16 cellular contexts compared by ENCODE assay signal in genomic region chr10:125795111-125795510, GRCh38. TPM values are rescaled to one million over a fixed set of nuclear protein-coding genes. Genes with fewer than 3 reads are reported as not detected.
DNase-seq lines count a peak whose midpoint lies in the region; ATAC-seq, FAIRE-seq and TF ChIP-seq lines count a peak whose summit lies in the region.
"Had no signal": no experiment of that assay in that cellular context is flagged by ENCODE, and none has a peak within 500 bp of the region (broad histone marks: within the 10 kb centered on the region; RNA-seq: fewer than 3 reads in every experiment).

No MANE protein-coding gene starts in this region.

- intact Hi-C loops in uterus (cut with DNase I; ENCODE audit: low total_unique reads) = no loop called here

- H3K36me3 ChIP-seq in uterus = no peaks in the 10 kb centered on the region

- no peaks in the 10 kb centered on the region for H3K9me3 ChIP-seq in uterus
- H3K9me3 ChIP-seq: right lobe of liver had no signal

- no peak overlapping the region for H3K4me3 Mint-ChIP-seq in stimulated activated memory B cell treated with anti-CD40 and anti-IgM and Interleukin-4, amounts not matched to agents 10 μg/mL and 1 μg/mL and 100 μg/mL, for 72 hours

- peaks cover 73% of the 10 kb centered on the region for H3K36me3 Mint-ChIP-seq in stimulated activated memory B cell treated with anti-CD40 and anti-IgM and Interleukin-4, amounts not matched to agents 10 μg/mL and 1 μg/mL and 100 μg/mL, for 72 hours

- H3K27me3 ChIP-seq in layer of hippocampus (ENCODE audit: control insufficient read depth, insufficient read depth, low read length) (no peaks in the 10 kb centered on the region), uterus (no peaks in the 10 kb centered on the region)
- H3K27me3 ChIP-seq: right lobe of liver had no signal

- no peak for FAIRE-seq in HTR-8/SVneo (lab: Jason Lieb, UNC)
- FAIRE-seq: TTC549 had no signal

- no peak for ATAC-seq in stimulated activated memory B cell treated with anti-CD40 and anti-IgM and Interleukin-4, amounts not matched to agents 10 μg/mL and 1 μg/mL and 100 μg/mL, for 72 hours
- no peak for ATAC-seq in GM18505 (IDR thresholded peaks at IDR 0.05; ENCODE audit: unreplicated experiment)
- ATAC-seq: right lobe of liver had no signal

- no peaks in the 10 kb centered on the region for H3K4me1 Mint-ChIP-seq in stimulated activated memory B cell treated with anti-CD40 and anti-IgM and Interleukin-4, amounts not matched to agents 10 μg/mL and 1 μg/mL and 100 μg/mL, for 72 hours

- DNase-seq in fibroblast of the aortic adventitia (ENCODE audit: low read depth) (peak; percentile 10), superior temporal gyrus (ENCODE audit: extremely low spot score) (peak; percentile 93), uterus (no peak), HTR-8/SVneo (ENCODE audit: insufficient read length, low spot score) (no peak)
- DNase-seq: activated CD4-positive, alpha-beta T cell treated with anti-CD3 and anti-CD28 coated beads for 4 hours; central memory CD4-positive, alpha-beta T cell; NCI-H1048; NCI-H2029 treated with DMSO at 0.1 percent for 48 hours; right lobe of liver; stimulated activated naive CD4-positive, alpha-beta T cell treated with Interleukin-2 at 50 U/mL for 16 hours had no signal

- TF ChIP-seq POLR2A in uterus (IDR thresholded peaks at IDR 0.05) (no peak), GM18505 (IDR thresholded peaks at IDR 0.05; ENCODE audit: borderline replicate concordance, extremely low read depth, insufficient read depth, insufficient read length) (no peak)

- no peaks in the 10 kb centered on the region for H3K4me1 ChIP-seq in uterus
- H3K4me1 ChIP-seq: right lobe of liver had no signal

- no peaks in the 10 kb centered on the region for H3K27me3 Mint-ChIP-seq in stimulated activated memory B cell treated with anti-CD40 and anti-IgM and Interleukin-4, amounts not matched to agents 10 μg/mL and 1 μg/mL and 100 μg/mL, for 72 hours

- H3K9me3 Mint-ChIP-seq in stimulated activated memory B cell treated with anti-CD40 and anti-IgM and Interleukin-4, amounts not matched to agents 10 μg/mL and 1 μg/mL and 100 μg/mL, for 72 hours = no peaks in the 10 kb centered on the region

- H3K4me3 ChIP-seq in fibroblast of the aortic adventitia (ENCODE audit: low read depth, low read length) (no peak overlapping the region), uterus (no peak overlapping the region)
- H3K4me3 ChIP-seq: right lobe of liver had no signal

- no peak overlapping the region for H3K27ac Mint-ChIP-seq in stimulated activated memory B cell treated with anti-CD40 and anti-IgM and Interleukin-4, amounts not matched to agents 10 μg/mL and 1 μg/mL and 100 μg/mL, for 72 hours

- H3K27ac ChIP-seq in VCaP (peak overlapping the region; percentile 7; the same call in 1 of the 2 replicates), layer of hippocampus (ENCODE audit: low read depth, low read length) (peak overlapping the region; percentile 81), uterus (no peak overlapping the region)
- H3K27ac ChIP-seq: right lobe of liver had no signal

- TF ChIP-seq CTCF in VCaP (conservative IDR thresholded peaks at IDR 0.05) (no peak), fibroblast of the aortic adventitia (IDR thresholded peaks at IDR 0.05; ENCODE audit: insufficient read depth, low read length) (no peak), uterus (IDR thresholded peaks at IDR 0.05) (no peak)

RNA-seq across cellular contexts. Expression of gene MMP21, which starts 19.5 kb away (rescaled TPM):
- total RNA-seq in fibroblast of the aortic adventitia (ENCODE audit: low replicate concordance) = 0.09 TPM in 1 of 2 replicates, not detected in the other
- total RNA-seq in uterus = under 1 TPM in 2 of 4 donors, not detected in 2; 0.21 to 0.48 TPM
- total RNA-seq: NCI-H460 had no signal

RNA-seq across cellular contexts. Expression of gene UROS, which starts 27.9 kb away (rescaled TPM):
- total RNA-seq in fibroblast of the aortic adventitia (ENCODE audit: low replicate concordance) (74.7 and 131 TPM in 2 replicates), uterus (10 to 100 TPM; 27.9 to 36.2 (median 28.1) TPM)

RNA-seq across cellular contexts. Expression of gene BCCIP, which starts 28.2 kb away (rescaled TPM):
- total RNA-seq in fibroblast of the aortic adventitia (ENCODE audit: low replicate concordance) (44.9 and 48.1 TPM in 2 replicates), uterus (10 to 100 TPM; 10.8 to 59.0 (median 28.8) TPM)

Comparison
In these comparisons a context has a peak if more than half of its experiments do, and no peak if none do; other contexts are left out.
1. H3K27ac ChIP-seq: peak in VCaP (single experiment) and layer of hippocampus (single experiment); none in uterus (0 of 2).
2. DNase-seq: peak in fibroblast of the aortic adventitia (single experiment) and superior temporal gyrus (single experiment); none in uterus (0 of 2) and HTR-8/SVneo (single experiment).